8 cellular contexts compared by ENCODE assay signal in the genomic region with DNA sequence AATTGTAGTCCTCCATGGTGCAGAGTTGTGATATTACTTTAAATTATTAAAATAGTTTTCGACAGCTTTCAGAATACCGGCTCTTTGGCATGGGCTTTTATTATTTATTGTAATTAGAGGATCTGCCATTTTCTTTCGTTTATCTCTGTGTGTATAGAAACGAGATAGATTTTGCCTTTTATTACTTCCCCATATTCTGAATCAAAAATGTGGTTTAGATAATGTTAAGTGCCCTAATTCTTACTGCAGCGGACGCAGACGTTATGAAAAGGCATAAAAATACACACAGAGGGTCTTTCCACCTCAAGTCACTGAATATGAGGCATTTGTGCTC. TPM values are rescaled to one million over a fixed set of nuclear protein-coding genes. Genes with fewer than 3 reads are reported as not detected.
A peak's percentile ranks its signal among the peaks of the same experiment; 100 is the strongest.
DNase-seq lines count a peak whose midpoint lies in the region; ATAC-seq and TF ChIP-seq lines count a peak whose summit lies in the region.

No MANE protein-coding gene starts in this region.

- H3K36me3 ChIP-seq in ascending aorta (no peaks in the 10 kb centered on the region), right lobe of liver (no peaks in the 10 kb centered on the region), tibial nerve (no peaks in the 10 kb centered on the region)

- H3K36me3 Mint-ChIP-seq in activated T-cell treated with anti-CD3 and anti-CD28 coated beads, Interleukin-2, amount 50 U/mL, for 24 hours (ENCODE audit: low read depth): peaks cover 35% of the 10 kb centered on the region

- H3K4me3 ChIP-seq in ascending aorta (peak overlapping the region; percentile 84 to 89), right lobe of liver (peak overlapping the region; percentile 57 to 75 (median 71)), tibial nerve (peak overlapping the region in 3 of 4 donors; percentile 60 to 93 (median 72))

- H3K4me1 ChIP-seq in ascending aorta (peaks cover 0 to 24% of the 10 kb centered on the region in 2 donors), right lobe of liver (peaks cover 0 to 22% (median 2%) of the 10 kb centered on the region in 4 donors), tibial nerve (peaks cover 0 to 40% (median 17%) of the 10 kb centered on the region in 4 donors)

- no peaks in the 10 kb centered on the region for H3K9me3 Mint-ChIP-seq in activated T-cell treated with anti-CD3 and anti-CD28 coated beads, Interleukin-2, amount 50 U/mL, for 24 hours

- TF ChIP-seq POLR2A in right lobe of liver (IDR thresholded peaks at IDR 0.05) (no peak), tibial nerve (IDR thresholded peaks at IDR 0.05) (no peak)

- H3K27me3 ChIP-seq in ascending aorta: no peaks in the 10 kb centered on the region
- H3K27me3 ChIP-seq in right lobe of liver: no peaks in the 10 kb centered on the region
- no peaks in the 10 kb centered on the region for H3K27me3 ChIP-seq in tibial nerve

- no peak for DNase-seq in activated T-cell treated with anti-CD3 and anti-CD28 coated beads, Interleukin-2, amount 50 U/mL, for 24 hours
- no peak for DNase-seq in activated T-cell treated with anti-CD3 and anti-CD28 coated beads, Interleukin-2, amount 50 U/mL, for 48 hours
- DNase-seq in ascending aorta (ENCODE audit: low spot score in 2 of 2) (no peak), right lobe of liver (no peak), tibial nerve (ENCODE audit: low spot score in 2 of 2) (no peak), cerebellar nuclear complex (lab: John Stamatoyannopoulos, UW) (no peak), SKM-1 treated with dmso at 0.1 percent for 144 hours (lab: John Stamatoyannopoulos, UW; ENCODE audit: unreplicated experiment) (no peak)

- H3K4me1 Mint-ChIP-seq in activated T-cell treated with anti-CD3 and anti-CD28 coated beads, Interleukin-2, amount 50 U/mL, for 24 hours (ENCODE audit: low read depth): peaks cover 42% of the 10 kb centered on the region

- TF ChIP-seq CTCF in ascending aorta (IDR thresholded peaks at IDR 0.05) (no peak), right lobe of liver (IDR thresholded peaks at IDR 0.05) (no peak), tibial nerve (IDR thresholded peaks at IDR 0.05) (no peak)

- ATAC-seq in right lobe of liver (no peak), HG03175 (IDR thresholded peaks at IDR 0.05; ENCODE audit: unreplicated experiment) (no peak)

- H3K9me3 ChIP-seq in ascending aorta (no peaks in the 10 kb centered on the region), right lobe of liver (no peaks in the 10 kb centered on the region), tibial nerve (no peaks in the 10 kb centered on the region)

- 9% methylated on average over 7 of the region's 7 CpGs for WGBS in right lobe of liver (ENCODE audit: insufficient coverage, low coverage, low lambda C conversion rate, missing lambda C conversion rate)
- WGBS in tibial nerve, 2 donors: 29 to 38% methylated on average over 7 of the region's 7 CpGs

- TF ChIP-seq EP300 in tibial nerve (IDR thresholded peaks at IDR 0.05): no peak

- H3K27me3 Mint-ChIP-seq in activated T-cell treated with anti-CD3 and anti-CD28 coated beads, Interleukin-2, amount 50 U/mL, for 24 hours: no peaks in the 10 kb centered on the region

- intact Hi-C loops in ascending aorta (cut with DNase I): loop anchor here (5.0 to 10.0 kb wide), 2 partner anchors 147 to 1085 kb away; no protein-coding TSS in a partner anchor
- intact Hi-C loops in right lobe of liver (cut with DNase I): no loop called here

- H3K4me3 Mint-ChIP-seq in activated T-cell treated with anti-CD3 and anti-CD28 coated beads, Interleukin-2, amount 50 U/mL, for 24 hours: peak overlapping the region; percentile 90

- H3K27ac ChIP-seq in ascending aorta: peak overlapping the region; percentile 56 to 99
- peak overlapping the region; percentile 80 to 99 (median 82) for H3K27ac ChIP-seq in right lobe of liver
- H3K27ac ChIP-seq in tibial nerve: peak overlapping the region in 3 of 4 donors; percentile 72 to 98 (median 89)

- H3K27ac Mint-ChIP-seq in activated T-cell treated with anti-CD3 and anti-CD28 coated beads, Interleukin-2, amount 50 U/mL, for 24 hours: peak overlapping the region; percentile 100

RNA-seq across cellular contexts. Expression of a gene that starts 1.9 kb away (rescaled TPM):
- 92.5 TPM for total RNA-seq in ascending aorta
- total RNA-seq in right lobe of liver: 10 to 100 TPM in 1 of 6 experiments, 1 to 10 TPM in 5; 2.7 to 10.5 (median 5.3) TPM
- total RNA-seq in tibial nerve: 10 to 100 TPM; 47.4 to 82.2 (median 62.6) TPM
